ENCODE assay signal across 1 cellular context in the genomic region with DNA sequence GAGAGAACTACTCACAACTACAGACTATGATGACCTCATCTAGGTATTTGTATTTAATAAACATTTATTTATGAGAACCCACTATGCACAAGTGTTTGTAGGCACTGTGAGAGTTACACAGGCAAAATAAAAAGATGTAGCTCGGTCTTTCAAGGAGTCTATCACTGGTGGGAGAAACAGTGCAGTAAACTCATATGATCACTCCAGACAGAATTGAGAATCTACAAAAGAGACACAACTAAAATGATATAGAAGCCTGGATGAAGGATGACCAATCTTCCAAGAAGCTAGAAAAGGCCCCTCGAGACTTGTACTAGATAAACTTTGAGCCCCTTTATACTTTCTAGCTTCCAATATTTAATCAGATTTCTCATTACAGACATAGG.
TF ChIP-seq lines count a peak whose summit lies in the region.

No MANE protein-coding gene starts in this region.

TF ChIP-seq in SK-N-SH treated with all-trans-retinoic acid at 6 μM for 48 hours, 23 proteins besides CTCF, POLR2A, EP300 and RAD21 (continued from another document):
- TF ChIP-seq, protein P1, sequence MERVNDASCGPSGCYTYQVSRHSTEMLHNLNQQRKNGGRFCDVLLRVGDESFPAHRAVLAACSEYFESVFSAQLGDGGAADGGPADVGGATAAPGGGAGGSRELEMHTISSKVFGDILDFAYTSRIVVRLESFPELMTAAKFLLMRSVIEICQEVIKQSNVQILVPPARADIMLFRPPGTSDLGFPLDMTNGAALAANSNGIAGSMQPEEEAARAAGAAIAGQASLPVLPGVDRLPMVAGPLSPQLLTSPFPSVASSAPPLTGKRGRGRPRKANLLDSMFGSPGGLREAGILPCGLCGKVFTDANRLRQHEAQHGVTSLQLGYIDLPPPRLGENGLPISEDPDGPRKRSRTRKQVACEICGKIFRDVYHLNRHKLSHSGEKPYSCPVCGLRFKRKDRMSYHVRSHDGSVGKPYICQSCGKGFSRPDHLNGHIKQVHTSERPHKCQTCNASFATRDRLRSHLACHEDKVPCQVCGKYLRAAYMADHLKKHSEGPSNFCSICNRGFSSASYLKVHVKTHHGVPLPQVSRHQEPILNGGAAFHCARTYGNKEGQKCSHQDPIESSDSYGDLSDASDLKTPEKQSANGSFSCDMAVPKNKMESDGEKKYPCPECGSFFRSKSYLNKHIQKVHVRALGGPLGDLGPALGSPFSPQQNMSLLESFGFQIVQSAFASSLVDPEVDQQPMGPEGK (CRISPR knock-in tag; IDR thresholded peaks at IDR 0.05; ENCODE audit: borderline replicate concordance), result no peak
- no peak for TF ChIP-seq ZFP3 (CRISPR knock-in tag; IDR thresholded peaks at IDR 0.05)
- no peak for TF ChIP-seq PPARA (CRISPR knock-in tag; IDR thresholded peaks at IDR 0.05; ENCODE audit: borderline replicate concordance)
- TF ChIP-seq SNAI2 (CRISPR knock-in tag; IDR thresholded peaks at IDR 0.05), result no peak
- TF ChIP-seq ZC3H10 (CRISPR knock-in tag; IDR thresholded peaks at IDR 0.05), result no peak
- no peak for TF ChIP-seq OSR1 (CRISPR knock-in tag; IDR thresholded peaks at IDR 0.05)
- no peak for TF ChIP-seq GLIS3 (CRISPR knock-in tag; IDR thresholded peaks at IDR 0.05)
